8 cellular contexts compared by ENCODE assay signal in the genomic region with DNA sequence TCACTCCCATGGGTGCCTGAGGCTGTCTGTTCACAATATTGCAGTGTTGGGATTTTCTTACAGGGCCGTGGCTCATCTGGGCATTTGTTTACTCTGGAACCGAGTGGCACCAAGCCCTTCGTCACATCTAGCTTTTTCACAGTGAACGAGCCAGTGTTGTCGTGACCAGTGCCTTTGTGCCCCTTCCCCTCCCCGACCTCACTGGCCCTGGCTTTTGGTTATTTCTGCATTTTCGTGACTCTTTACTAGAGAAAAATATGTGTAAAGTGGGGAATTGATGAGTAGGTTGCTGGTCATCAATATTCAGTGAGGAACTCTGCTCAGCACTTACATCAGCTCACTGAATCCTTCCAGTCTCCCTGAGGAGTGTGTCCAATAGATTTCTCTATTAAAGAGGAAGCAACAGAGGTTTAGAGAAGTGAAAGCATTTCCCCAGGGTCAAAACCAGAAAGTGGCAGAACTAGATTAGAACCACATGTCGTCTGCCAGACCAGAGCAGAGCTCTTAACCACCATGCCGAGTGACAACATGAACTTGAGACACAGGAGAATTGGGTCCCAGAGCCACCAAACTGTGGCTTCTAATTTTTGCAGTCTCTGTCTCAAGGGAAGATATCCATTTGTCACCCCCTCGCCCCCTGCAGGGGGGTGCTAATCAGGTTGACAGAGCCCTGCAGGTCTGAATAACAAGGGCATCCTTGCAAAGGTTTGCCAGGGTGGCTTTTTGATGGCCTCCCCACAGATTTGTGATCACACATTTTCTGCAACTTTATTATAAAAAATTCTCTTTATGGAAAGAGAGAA.
DNase-seq lines count a peak whose midpoint lies in the region; ATAC-seq, FAIRE-seq and TF ChIP-seq lines count a peak whose summit lies in the region.

No MANE protein-coding gene starts in this region.

- DNase-seq in CD1c-positive myeloid dendritic cell (ENCODE audit: extremely low spot score): peak; percentile 92
- DNase-seq in H9: no peak
- peak; percentile 95 for DNase-seq in SIG-M5 treated with dmso at 0.1 percent for 504 hours (lab: John Stamatoyannopoulos, UW; ENCODE audit: unreplicated experiment)
- DNase-seq in left kidney (ENCODE audit: low read depth, low spot score): peak; percentile 33
- no peak for DNase-seq in activated naive CD4-positive, alpha-beta T cell treated with Interleukin-2 at 50 U/mL for 16 hours
- no peak for DNase-seq in CD8-positive, alpha-beta T cell
- no peak for DNase-seq in HTR-8/SVneo (ENCODE audit: insufficient read length, low spot score)
- DNase-seq in PC-3: no peak

- H4K91ac ChIP-seq in H9 (ENCODE audit: insufficient read length, low read depth, low read length): no peak overlapping the region

- no peak overlapping the region for H2BK20ac ChIP-seq in H9 (ENCODE audit: low read depth, low read length, poor library complexity, severe bottlenecking)

- FAIRE-seq in HTR-8/SVneo (lab: Jason Lieb, UNC): no peak

- H3K36me3 Mint-ChIP-seq in H9 (ENCODE audit: insufficient read depth in 1 of 3, low read depth in 3 of 3): no peaks in the 10 kb centered on the region
- H3K36me3 Mint-ChIP-seq in CD8-positive, alpha-beta T cell: no peaks in the 10 kb centered on the region

- TF ChIP-seq CTCF in H9 (conservative IDR thresholded peaks at IDR 0.05) (peak; percentile 22; the same call in 1 of the 3 replicates), PC-3 (conservative IDR thresholded peaks at IDR 0.05; ENCODE audit: low read depth, low read length) (no peak)
- no peak for TF ChIP-seq CTCF in CD8-positive, alpha-beta T cell (IDR thresholded peaks at IDR 0.05)

- H3T11ph ChIP-seq in H9 (ENCODE audit: low read length): no peak overlapping the region

- no peaks in the 10 kb centered on the region for H3K9me2 ChIP-seq in PC-3 (replicated peaks; ENCODE audit: low read length)

- H3K23me2 ChIP-seq in H9 (ENCODE audit: insufficient read length, low read depth, low read length, poor library complexity, severe bottlenecking): no peaks in the 10 kb centered on the region

- H3K4ac ChIP-seq in H9 (ENCODE audit: low read depth, low read length): no peak overlapping the region

- POLR2A ChIA-PET in CD8-positive, alpha-beta T cell (lab: Charles Lee): interaction anchor here (1.1 kb wide), 1 partner anchor 27 kb away, joined by 3 read pairs; no protein-coding TSS in a partner anchor
- POLR2A ChIA-PET in PC-3 (lab: Charles Lee; ENCODE audit: unreplicated experiment): no interaction called here

- no peak overlapping the region for H3K18ac ChIP-seq in H9 (ENCODE audit: insufficient read length, low read depth, low read length)

- H3K79me2 ChIP-seq in H9 (ENCODE audit: insufficient read depth, low read length) (no peaks in the 10 kb centered on the region), PC-3 (ENCODE audit: low read length) (no peaks in the 10 kb centered on the region)

- WGBS in H9 (ENCODE audit: extremely low coverage, insufficient read length, low lambda C conversion rate): no CpG with 5 or more reads among the region's 10 CpGs

- no peak overlapping the region for H4K5ac ChIP-seq in H9 (ENCODE audit: insufficient read length, low read depth, low read length)

- no peak overlapping the region for H3K4me3 ChIP-seq in CD8-positive, alpha-beta T cell (ENCODE audit: low read depth, low read length)
- H3K4me3 ChIP-seq in PC-3 (ENCODE audit: low read length): no peak overlapping the region

- H3K4me2 ChIP-seq in H9 (ENCODE audit: insufficient read depth, insufficient read length, low read length): no peak overlapping the region
- no peak overlapping the region for H3K4me2 ChIP-seq in PC-3 (ENCODE audit: low read length)

- H2BK120ac ChIP-seq in H9 (ENCODE audit: low read depth, low read length, poor library complexity, severe bottlenecking): no peak overlapping the region

- H2BK15ac ChIP-seq in H9 (ENCODE audit: low read depth, low read length): no peak overlapping the region

- ATAC-seq in CD8-positive, alpha-beta T cell: no peak
- ATAC-seq in PC-3: no peak

- no peak overlapping the region for H3K23ac ChIP-seq in H9 (ENCODE audit: insufficient read length, low read depth, low read length)

- no peaks in the 10 kb centered on the region for H3K36me3 ChIP-seq in CD8-positive, alpha-beta T cell (ENCODE audit: insufficient read depth, low read length)
- H3K36me3 ChIP-seq in PC-3 (ENCODE audit: low read depth, low read length): no peaks in the 10 kb centered on the region

- H3K9me3 ChIP-seq in H9 (ENCODE audit: control insufficient read depth, low read depth, low read length) (no peaks in the 10 kb centered on the region), PC-3 (ENCODE audit: low read length) (no peaks in the 10 kb centered on the region)
- no peaks in the 10 kb centered on the region for H3K9me3 ChIP-seq in CD8-positive, alpha-beta T cell (ENCODE audit: low read length)

- H3K4me1 Mint-ChIP-seq in H9: peaks cover 30% of the 10 kb centered on the region in 2 experiments
- peaks cover 8% of the 10 kb centered on the region for H3K4me1 Mint-ChIP-seq in CD8-positive, alpha-beta T cell (ENCODE audit: low read depth)

- no peak overlapping the region for H4K8ac ChIP-seq in H9 (replicated peaks; ENCODE audit: insufficient read length, low read depth, low read length)

- H3K27ac ChIP-seq in H9 (ENCODE audit: insufficient read length, low read depth, low read length) (no peak overlapping the region), PC-3 (ENCODE audit: low read length) (no peak overlapping the region)
- H3K27ac ChIP-seq in CD8-positive, alpha-beta T cell (ENCODE audit: low read depth, low read length): no peak overlapping the region

- H3K79me1 ChIP-seq in H9 (ENCODE audit: insufficient read depth, low read depth, low read length, poor library complexity, severe bottlenecking): no peaks in the 10 kb centered on the region

- H2BK5ac ChIP-seq in H9 (ENCODE audit: insufficient read length, low read length): no peak overlapping the region

- H2AFZ ChIP-seq in H9 (ENCODE audit: low read length) (no peak overlapping the region), PC-3 (ENCODE audit: low read length) (no peak overlapping the region)

- no peaks in the 10 kb centered on the region for H4K20me1 ChIP-seq in H9 (ENCODE audit: control insufficient read depth, insufficient read depth, insufficient read length)
- no peaks in the 10 kb centered on the region for H4K20me1 ChIP-seq in PC-3 (ENCODE audit: low read length)

- H3K27me3 ChIP-seq in H9 (ENCODE audit: insufficient read depth, low read length) (no peaks in the 10 kb centered on the region), PC-3 (ENCODE audit: low read length) (no peaks in the 10 kb centered on the region)
- no peaks in the 10 kb centered on the region for H3K27me3 ChIP-seq in CD8-positive, alpha-beta T cell (ENCODE audit: insufficient read depth, low read length)

- no TSS peak for BruUV-seq in PC-3 (replicated peaks; lab: Mats Ljungman, UMichigan)

- H3K27ac Mint-ChIP-seq in H9: no peak overlapping the region
- H3K27ac Mint-ChIP-seq in CD8-positive, alpha-beta T cell: no peak overlapping the region

- no peak overlapping the region for H2AK5ac ChIP-seq in H9 (ENCODE audit: insufficient read length, low read length)

- H3K9me3 Mint-ChIP-seq in H9: no peaks in the 10 kb centered on the region
- H3K9me3 Mint-ChIP-seq in CD8-positive, alpha-beta T cell: no peaks in the 10 kb centered on the region

- CTCF ChIA-PET in CD8-positive, alpha-beta T cell (lab: Charles Lee): interaction anchor here (1.5 kb wide), 1 partner anchor 124 kb away, joined by 4 read pairs; no protein-coding TSS in a partner anchor
- CTCF ChIA-PET in PC-3 (lab: Charles Lee): interaction anchor here (0.5 kb wide), 1 partner anchor 116 kb away, joined by 3 read pairs; no protein-coding TSS in a partner anchor

- no peak overlapping the region for H3K4me3 Mint-ChIP-seq in H9
- H3K4me3 Mint-ChIP-seq in CD8-positive, alpha-beta T cell: no peak overlapping the region

- no peaks in the 10 kb centered on the region for H3F3A ChIP-seq in PC-3 (ENCODE audit: low read length, unreplicated experiment)

- H2BK12ac ChIP-seq in H9 (ENCODE audit: insufficient read length, low read depth, low read length): no peak overlapping the region

- no peak overlapping the region for H3K9ac ChIP-seq in H9 (ENCODE audit: extremely low read depth, insufficient read length, low read length)
- H3K9ac ChIP-seq in PC-3 (ENCODE audit: low read length): no peak overlapping the region

- no peaks in the 10 kb centered on the region for H3K27me3 Mint-ChIP-seq in H9 (ENCODE audit: low read depth)
- no peaks in the 10 kb centered on the region for H3K27me3 Mint-ChIP-seq in CD8-positive, alpha-beta T cell (ENCODE audit: low read depth)

- H3K4me1 ChIP-seq in H9 (ENCODE audit: insufficient read depth, low read length) (peaks cover 6% of the 10 kb centered on the region; the same call in 1 of the 2 replicates), PC-3 (ENCODE audit: insufficient read depth, low read length) (no peaks in the 10 kb centered on the region)
- H3K4me1 ChIP-seq in CD8-positive, alpha-beta T cell (ENCODE audit: insufficient read depth, low read length): no peaks in the 10 kb centered on the region

- intact Hi-C loops in CD8-positive, alpha-beta T cell (cut with DNase I, micrococcal nuclease): no loop called here
- intact Hi-C loops in PC-3 (cut with micrococcal nuclease): no loop called here

- H3K14ac ChIP-seq in H9 (ENCODE audit: insufficient read depth, low read length): no peak overlapping the region

- H3K56ac ChIP-seq in H9 (ENCODE audit: insufficient read length, low read depth, low read length): no peak overlapping the region

Comparison
In these comparisons a context has a peak if more than half of its experiments do, and no peak if none do; other contexts are left out.
1. DNase-seq: peak in CD1c-positive myeloid dendritic cell (single experiment), SIG-M5 treated with dmso at 0.1 percent for 504 hours (single experiment) and left kidney (single experiment); none in H9 (single experiment), activated naive CD4-positive, alpha-beta T cell treated with Interleukin-2 at 50 U/mL for 16 hours (single experiment), CD8-positive, alpha-beta T cell (0 of 7), HTR-8/SVneo (single experiment) and PC-3 (single experiment).